ENCODE assay signal across 8 cellular contexts in genomic region chr1:180953791-180954721, GRCh38.
DNase-seq lines count a peak whose midpoint lies in the region; ATAC-seq and TF ChIP-seq lines count a peak whose summit lies in the region.

No MANE protein-coding gene starts in this region.

- H3K9me3 Mint-ChIP-seq in dendritic cell treated with granulocyte-macrophage colony-stimulating factor and Interleukin-4, amounts not matched to agents 40 ng/mL and 50 ng/mL, for 4 days, result no peaks in the 10 kb centered on the region
- H3K9me3 Mint-ChIP-seq in stimulated activated effector memory CD8-positive, alpha-beta T cell treated with anti-CD3 and anti-CD28 coated beads, Interleukin-12 subunit alpha, Interleukin-12 subunit beta, amount 100 ng/mL, for 72 hours, result no peaks in the 10 kb centered on the region

- peak overlapping the region; percentile 55 for H3K4me3 ChIP-seq in AG10803 (ENCODE audit: low read length)
- peak overlapping the region; percentile 64 to 66 for H3K4me3 ChIP-seq in mucosa of rectum (ENCODE audit: low read length in 2 of 2)

- DNase-seq in AG10803 (ENCODE audit: low read depth) (peak; percentile 78), NCI-H187 treated with DMSO at 0.1 percent for 48 hours (lab: John Stamatoyannopoulos, UW) (no peak)
- DNase-seq in activated CD4-positive, alpha-beta T cell treated with anti-CD3 and anti-CD28 coated beads, Interleukin-2, amount 50 U/mL, for 1 hour, result peak; percentile 63
- DNase-seq in stimulated activated effector memory CD8-positive, alpha-beta T cell treated with anti-CD3 and anti-CD28 coated beads, Interleukin-12 subunit alpha, Interleukin-12 subunit beta, amount 100 ng/mL, for 72 hours (ENCODE audit: low spot score in 2 of 2), result peak; percentile 32 to 73

- peaks cover 5% of the 10 kb centered on the region for H3K27me3 Mint-ChIP-seq in dendritic cell treated with granulocyte-macrophage colony-stimulating factor and Interleukin-4, amounts not matched to agents 40 ng/mL and 50 ng/mL, for 4 days

- intact Hi-C loops in dendritic cell treated with granulocyte-macrophage colony-stimulating factor and Interleukin-4, amounts not matched to agents 40 ng/mL and 50 ng/mL, for 4 days (cut with micrococcal nuclease), result no loop called here

- ATAC-seq in HG03469 (IDR thresholded peaks at IDR 0.05; ENCODE audit: unreplicated experiment), result peak; percentile 68
- peak; percentile 86 for ATAC-seq in stimulated activated effector memory CD8-positive, alpha-beta T cell treated with anti-CD3 and anti-CD28 coated beads, Interleukin-12 subunit alpha, Interleukin-12 subunit beta, amount 100 ng/mL, for 72 hours

- TF ChIP-seq POLR2A in GM19193 (IDR thresholded peaks at IDR 0.05; ENCODE audit: extremely low read depth, insufficient read depth, insufficient read length), result peak; percentile 28

- peaks cover 53% of the 10 kb centered on the region for H3K36me3 Mint-ChIP-seq in dendritic cell treated with granulocyte-macrophage colony-stimulating factor and Interleukin-4, amounts not matched to agents 40 ng/mL and 50 ng/mL, for 4 days (ENCODE audit: low read depth)
- peaks cover 19% of the 10 kb centered on the region for H3K36me3 Mint-ChIP-seq in stimulated activated effector memory CD8-positive, alpha-beta T cell treated with anti-CD3 and anti-CD28 coated beads, Interleukin-12 subunit alpha, Interleukin-12 subunit beta, amount 100 ng/mL, for 72 hours

- H3K36me3 ChIP-seq in mucosa of rectum (ENCODE audit: control insufficient read depth in 2 of 2, insufficient read depth in 2 of 2, low read length in 2 of 2), result peaks cover 0 to 3% of the 10 kb centered on the region in 2 donors

- no peaks in the 10 kb centered on the region for H3K27me3 ChIP-seq in mucosa of rectum (ENCODE audit: control insufficient read depth in 2 of 2, insufficient read depth in 2 of 2, low read length in 2 of 2)

- TF ChIP-seq CTCF in AG10803 (conservative IDR thresholded peaks at IDR 0.05; ENCODE audit: low read length), result no peak

- peak overlapping the region; percentile 14 to 72 for H3K9ac ChIP-seq in mucosa of rectum (ENCODE audit: low read depth in 1 of 2, low read length in 2 of 2)

- peak overlapping the region; percentile 28 to 52 for H3K27ac ChIP-seq in mucosa of rectum (ENCODE audit: low read depth in 2 of 2, low read length in 2 of 2)

- H3K4me1 Mint-ChIP-seq in dendritic cell treated with granulocyte-macrophage colony-stimulating factor and Interleukin-4, amounts not matched to agents 40 ng/mL and 50 ng/mL, for 4 days (ENCODE audit: low read depth), result peaks cover 18% of the 10 kb centered on the region
- peaks cover 7% of the 10 kb centered on the region for H3K4me1 Mint-ChIP-seq in stimulated activated effector memory CD8-positive, alpha-beta T cell treated with anti-CD3 and anti-CD28 coated beads, Interleukin-12 subunit alpha, Interleukin-12 subunit beta, amount 100 ng/mL, for 72 hours

- no peak overlapping the region for H3K27ac Mint-ChIP-seq in dendritic cell treated with granulocyte-macrophage colony-stimulating factor and Interleukin-4, amounts not matched to agents 40 ng/mL and 50 ng/mL, for 4 days
- H3K27ac Mint-ChIP-seq in stimulated activated effector memory CD8-positive, alpha-beta T cell treated with anti-CD3 and anti-CD28 coated beads, Interleukin-12 subunit alpha, Interleukin-12 subunit beta, amount 100 ng/mL, for 72 hours, result no peak overlapping the region

- H3K4me3 Mint-ChIP-seq in dendritic cell treated with granulocyte-macrophage colony-stimulating factor and Interleukin-4, amounts not matched to agents 40 ng/mL and 50 ng/mL, for 4 days, result peak overlapping the region; percentile 55
- peak overlapping the region; percentile 57 for H3K4me3 Mint-ChIP-seq in stimulated activated effector memory CD8-positive, alpha-beta T cell treated with anti-CD3 and anti-CD28 coated beads, Interleukin-12 subunit alpha, Interleukin-12 subunit beta, amount 100 ng/mL, for 72 hours

- H3K9me3 ChIP-seq in mucosa of rectum (ENCODE audit: control insufficient read depth in 2 of 2, low read length in 2 of 2), result no peaks in the 10 kb centered on the region

- peaks cover 7 to 9% of the 10 kb centered on the region in 2 donors for H3K4me1 ChIP-seq in mucosa of rectum (ENCODE audit: control insufficient read depth in 2 of 2, insufficient read depth in 2 of 2, low read length in 2 of 2)
